In the genomic region with DNA sequence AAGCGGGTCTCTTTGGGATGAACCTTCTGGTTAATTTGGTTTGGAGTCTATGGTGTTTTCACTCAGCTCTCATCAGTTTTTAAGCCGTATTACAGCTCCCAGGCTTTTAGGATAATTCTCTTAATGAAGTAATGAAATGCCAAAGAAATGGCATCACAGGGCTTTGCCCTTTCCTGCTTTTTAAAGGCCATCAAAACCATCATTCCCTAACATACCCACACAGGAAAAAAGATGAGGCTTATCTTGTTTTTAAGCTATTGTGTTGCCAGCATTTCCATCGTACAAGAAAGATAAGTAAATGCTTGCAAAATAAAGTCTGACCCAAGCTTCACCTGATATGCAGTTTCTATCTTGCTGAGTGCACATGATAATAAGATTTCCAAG, we compare ENCODE assay signal across 11 cellular contexts. TPM values are rescaled to one million over a fixed set of nuclear protein-coding genes. Genes with fewer than 3 reads are reported as not detected.
DNase-seq lines count a peak whose midpoint lies in the region; ATAC-seq and TF ChIP-seq lines count a peak whose summit lies in the region.
"Had no signal": no experiment of that assay in that cellular context is flagged by ENCODE, and none has a peak within 500 bp of the region (broad histone marks: within the 10 kb centered on the region; RNA-seq: fewer than 3 reads in every experiment).

No MANE protein-coding gene starts in this region.

- no peaks in the 10 kb centered on the region for H3K27me3 Mint-ChIP-seq in CD4-positive, alpha-beta memory T cell
- no peaks in the 10 kb centered on the region for H3K27me3 Mint-ChIP-seq in mesothelial cell of epicardium (ENCODE audit: low read depth)
- H3K27me3 Mint-ChIP-seq in CD8-positive, alpha-beta T cell (ENCODE audit: low read depth), result no peaks in the 10 kb centered on the region
- H3K27me3 Mint-ChIP-seq: activated B cell treated with CpG ODN at 0.5 μM for 24 hours had no signal

- H4K20me1 ChIP-seq in Loucy (ENCODE audit: insufficient read depth, low read length, poor library complexity, severe bottlenecking), result peaks cover 29% of the 10 kb centered on the region

- TF ChIP-seq CTCF in Loucy (conservative IDR thresholded peaks at IDR 0.05; ENCODE audit: low read length) (no peak), mesothelial cell of epicardium (IDR thresholded peaks at IDR 0.05; ENCODE audit: unreplicated experiment) (no peak)
- TF ChIP-seq CTCF in CD8-positive, alpha-beta T cell (IDR thresholded peaks at IDR 0.05), result no peak

- H3K4me3 ChIP-seq in CD4-positive, alpha-beta memory T cell (ENCODE audit: low read length in 2 of 2), result no peak overlapping the region
- no peak overlapping the region for H3K4me3 ChIP-seq in Loucy (ENCODE audit: low read length, poor library complexity, severe bottlenecking)
- no peak overlapping the region for H3K4me3 ChIP-seq in CD8-positive, alpha-beta T cell (ENCODE audit: low read depth, low read length)
- H3K4me3 ChIP-seq: prostate gland, testis had no signal

- no peaks in the 10 kb centered on the region for H3K27me3 ChIP-seq in CD4-positive, alpha-beta memory T cell (ENCODE audit: insufficient read depth, low read length)
- no peaks in the 10 kb centered on the region for H3K27me3 ChIP-seq in Loucy (ENCODE audit: insufficient read depth, low read length, poor library complexity, severe bottlenecking)
- H3K27me3 ChIP-seq in CD8-positive, alpha-beta T cell (ENCODE audit: insufficient read depth, low read length), result no peaks in the 10 kb centered on the region
- H3K27me3 ChIP-seq: testis had no signal

- no peaks in the 10 kb centered on the region for H3K9me3 ChIP-seq in CD4-positive, alpha-beta memory T cell (ENCODE audit: control insufficient read depth in 1 of 2, low read length in 2 of 2)
- H3K9me3 ChIP-seq in Loucy (ENCODE audit: insufficient read depth, low read depth, low read length), result no peaks in the 10 kb centered on the region
- H3K9me3 ChIP-seq in CD8-positive, alpha-beta T cell (ENCODE audit: low read length), result no peaks in the 10 kb centered on the region
- H3K9me3 ChIP-seq: prostate gland, testis had no signal

- no peak overlapping the region for H3K27ac ChIP-seq in CD4-positive, alpha-beta memory T cell (ENCODE audit: low read depth, low read length)
- peak overlapping the region; percentile 80 for H3K27ac ChIP-seq in angular gyrus (ENCODE audit: low read depth, low read length)
- H3K27ac ChIP-seq in CD8-positive, alpha-beta T cell (ENCODE audit: low read depth, low read length), result no peak overlapping the region
- H3K27ac ChIP-seq: prostate gland, testis had no signal

- H2AFZ ChIP-seq in Loucy (ENCODE audit: low read length), result no peak overlapping the region

- no peaks in the 10 kb centered on the region for H3K9me2 ChIP-seq in Loucy (replicated peaks; ENCODE audit: low read depth, low read length)

- peaks cover 0 to 4% of the 10 kb centered on the region in 2 donors for H3K36me3 Mint-ChIP-seq in CD4-positive, alpha-beta memory T cell
- peaks cover 13% of the 10 kb centered on the region for H3K36me3 Mint-ChIP-seq in mesothelial cell of epicardium
- H3K36me3 Mint-ChIP-seq in CD8-positive, alpha-beta T cell, result peaks cover 2% of the 10 kb centered on the region

- H3K9me3 Mint-ChIP-seq in CD4-positive, alpha-beta memory T cell, result peaks cover 0 to 2% (median 0%) of the 10 kb centered on the region in 8 donors
- H3K9me3 Mint-ChIP-seq in mesothelial cell of epicardium, result no peaks in the 10 kb centered on the region
- no peaks in the 10 kb centered on the region for H3K9me3 Mint-ChIP-seq in CD8-positive, alpha-beta T cell
- H3K9me3 Mint-ChIP-seq: activated B cell treated with CpG ODN at 0.5 μM for 24 hours had no signal

- CTCF ChIA-PET in CD4-positive, alpha-beta memory T cell (lab: Charles Lee; ENCODE audit: partially characterized antibody), result interaction anchor here (0.6 to 5.3 kb wide), 3 partner anchors 13 to 197 kb away, joined by 3 to 26 read pairs (median 4); no protein-coding TSS in a partner anchor
- CTCF ChIA-PET in CD8-positive, alpha-beta T cell (lab: Charles Lee), result interaction anchor here (0.5 to 1.7 kb wide), 2 partner anchors 24 to 1884 kb away, joined by 3 to 6 read pairs; no protein-coding TSS in a partner anchor

- peaks cover 45 to 79% (median 57%) of the 10 kb centered on the region in 4 donors for H3K4me1 Mint-ChIP-seq in CD4-positive, alpha-beta memory T cell
- H3K4me1 Mint-ChIP-seq in mesothelial cell of epicardium, result peaks cover 21% of the 10 kb centered on the region
- peaks cover 41% of the 10 kb centered on the region for H3K4me1 Mint-ChIP-seq in CD8-positive, alpha-beta T cell (ENCODE audit: low read depth)

- intact Hi-C loops in CD4-positive, alpha-beta memory T cell (cut with micrococcal nuclease), result no loop called here
- intact Hi-C loops in CD8-positive, alpha-beta T cell (cut with DNase I, micrococcal nuclease), result no loop called here

- peak overlapping the region; percentile 38 for H3K9ac ChIP-seq in Loucy (ENCODE audit: low read depth, low read length, poor library complexity, severe bottlenecking)

- H3F3A ChIP-seq in Loucy (ENCODE audit: low read depth), result peaks cover 11% of the 10 kb centered on the region; the same call in 1 of the 2 replicates

- no peak for DNase-seq in CD4-positive, alpha-beta memory T cell
- DNase-seq in mesothelial cell of epicardium (ENCODE audit: low spot score in 2 of 2, unreplicated experiment in 2 of 2) (no peak), UCSD-AML1 (lab: John Stamatoyannopoulos, UW; ENCODE audit: unreplicated experiment) (no peak)
- no peak for DNase-seq in CD8-positive, alpha-beta T cell
- DNase-seq: activated B cell treated with CpG ODN at 0.5 μM for 24 hours, testis had no signal

- peak overlapping the region in 5 of 7 donors; percentile 40 to 86 (median 62) for H3K27ac Mint-ChIP-seq in CD4-positive, alpha-beta memory T cell
- peak overlapping the region; percentile 71 for H3K27ac Mint-ChIP-seq in mesothelial cell of epicardium
- no peak overlapping the region for H3K27ac Mint-ChIP-seq in CD8-positive, alpha-beta T cell
- H3K27ac Mint-ChIP-seq: activated B cell treated with CpG ODN at 0.5 μM for 24 hours had no signal

- peaks cover 34% of the 10 kb centered on the region for H3K4me1 ChIP-seq in CD4-positive, alpha-beta memory T cell (ENCODE audit: insufficient read depth, low read length)
- H3K4me1 ChIP-seq in Loucy (ENCODE audit: insufficient read depth, low read length, poor library complexity, severe bottlenecking), result peaks cover 79% of the 10 kb centered on the region
- H3K4me1 ChIP-seq in CD8-positive, alpha-beta T cell (ENCODE audit: insufficient read depth, low read length), result peaks cover 18% of the 10 kb centered on the region
- H3K4me1 ChIP-seq: prostate gland had no signal

- POLR2A ChIA-PET in CD4-positive, alpha-beta memory T cell (lab: Charles Lee; ENCODE audit: partially characterized antibody), result no interaction called here
- POLR2A ChIA-PET in CD8-positive, alpha-beta T cell (lab: Charles Lee), result interaction anchor here (0.7 kb wide), 1 partner anchor 9 kb away, joined by 3 read pairs; no protein-coding TSS in a partner anchor

- H3K4me2 ChIP-seq in Loucy (ENCODE audit: low read depth, low read length, poor library complexity, severe bottlenecking), result peak overlapping the region; percentile 32

- no peaks in the 10 kb centered on the region for H3K36me3 ChIP-seq in CD4-positive, alpha-beta memory T cell (ENCODE audit: insufficient read depth, low read length)
- peaks cover 81% of the 10 kb centered on the region for H3K36me3 ChIP-seq in Loucy (ENCODE audit: insufficient read depth, low read length)
- H3K36me3 ChIP-seq in CD8-positive, alpha-beta T cell (ENCODE audit: insufficient read depth, low read length), result no peaks in the 10 kb centered on the region
- H3K36me3 ChIP-seq: prostate gland had no signal

- ATAC-seq in HG03097 (IDR thresholded peaks at IDR 0.05; ENCODE audit: low FRiP score, unreplicated experiment), result no peak
- ATAC-seq in CD8-positive, alpha-beta T cell, result no peak
- ATAC-seq in activated CD4-positive, CD25-positive, alpha-beta regulatory T cell treated with anti-CD3 and anti-CD28 coated beads, Interleukin-2, amount 50 U/mL, for 24 hours, result no peak

- peaks cover 98% of the 10 kb centered on the region for H3K79me2 ChIP-seq in Loucy (ENCODE audit: insufficient read depth, low read length)

- H3K4me3 Mint-ChIP-seq in CD4-positive, alpha-beta memory T cell, result peak overlapping the region in 1 of 8 donors; percentile 53
- no peak overlapping the region for H3K4me3 Mint-ChIP-seq in mesothelial cell of epicardium
- no peak overlapping the region for H3K4me3 Mint-ChIP-seq in CD8-positive, alpha-beta T cell
- H3K4me3 Mint-ChIP-seq: activated B cell treated with CpG ODN at 0.5 μM for 24 hours had no signal

RNA-seq across cellular contexts. Expression of gene FAM133B, which starts 54.9 kb away (rescaled TPM):
- total RNA-seq in CD4-positive, alpha-beta memory T cell, result 10 to 100 TPM; 37.1 to 43.7 TPM
- 10 to 100 TPM; 13.2 to 23.6 TPM for polyA plus RNA-seq in CD4-positive, alpha-beta memory T cell
- 37.2 to 42.9 TPM (median 38.3 TPM) in 3 replicates for total RNA-seq in mesothelial cell of epicardium
- total RNA-seq in CD8-positive, alpha-beta T cell, result 10 to 100 TPM; 83.0 to 85.1 TPM
